In genomic region chr2:141899740-141900139, GRCh38 we compare ENCODE assay signal across 23 cellular contexts.
"Had no signal": no experiment of that assay in that cellular context is flagged by ENCODE, and none has a peak within 500 bp of the region (broad histone marks: within the 10 kb centered on the region; RNA-seq: fewer than 3 reads in every experiment).

No MANE protein-coding gene starts in this region.

- H3K4me1 Mint-ChIP-seq: central memory CD8-positive, alpha-beta T cell; immature natural killer cell; memory B cell; naive thymus-derived CD4-positive, alpha-beta T cell; stimulated activated naive CD8-positive, alpha-beta T cell treated with anti-CD3 and anti-CD28 coated beads, Interleukin-15, amount 100 ng/mL, for 72 hours had no signal

- H3K4me3 Mint-ChIP-seq: activated T-cell treated with anti-CD3 and anti-CD28 coated beads, Interleukin-2, amount 50 U/mL, for 4 hours; central memory CD8-positive, alpha-beta T cell; immature natural killer cell; memory B cell; naive thymus-derived CD4-positive, alpha-beta T cell; stimulated activated naive CD8-positive, alpha-beta T cell treated with anti-CD3 and anti-CD28 coated beads, Interleukin-15, amount 100 ng/mL, for 72 hours had no signal

- H3K27me3 Mint-ChIP-seq: central memory CD8-positive, alpha-beta T cell; memory B cell; naive thymus-derived CD4-positive, alpha-beta T cell; stimulated activated naive CD8-positive, alpha-beta T cell treated with anti-CD3 and anti-CD28 coated beads, Interleukin-15, amount 100 ng/mL, for 72 hours had no signal

- H3K27me3 ChIP-seq: ascending aorta, heart right ventricle, ovary, right lobe of liver, suprapubic skin, vagina had no signal

- H3K4me2 ChIP-seq: smooth muscle cell had no signal

- H3K4me1 ChIP-seq: ascending aorta, heart right ventricle, right lobe of liver, suprapubic skin, vagina had no signal

- H3K9me3 ChIP-seq: ascending aorta, heart right ventricle, mucosa of descending colon, ovary, right lobe of liver, suprapubic skin, vagina had no signal

- DNase-seq: activated CD4-positive, alpha-beta T cell treated with anti-CD3 and anti-CD28 coated beads, Interleukin-2, amount 50 U/mL, for 1 hour; activated CD4-positive, CD25-positive, alpha-beta regulatory T cell treated with anti-CD3 and anti-CD28 coated beads, Interleukin-2, amount 50 U/mL, for 72 hours; activated CD8-positive, alpha-beta memory T cell treated with anti-CD3 and anti-CD28 coated beads, Interleukin-2, amount 50 U/mL, for 4 hours; activated naive CD4-positive, alpha-beta T cell treated with anti-CD3 and anti-CD28 coated beads, Interleukin-2, amount 50 U/mL, for 16 hours; activated T-cell treated with anti-CD3 and anti-CD28 coated beads, Interleukin-2, amount 50 U/mL, for 4 hours; effector CD4-positive, alpha-beta T cell; heart right ventricle; immature natural killer cell; kidney glomerular epithelial cell; mucosa of descending colon; naive thymus-derived CD4-positive, alpha-beta T cell; ovary; right lobe of liver; stimulated activated CD4-positive, alpha-beta T cell treated with anti-CD3 and anti-CD28 coated beads, Interleukin-4, amount 100 ng/mL, for 1 hour; stimulated activated naive CD8-positive, alpha-beta T cell treated with anti-CD3 and anti-CD28 coated beads, Interleukin-15, amount 100 ng/mL, for 72 hours; trophoblast cell had no signal

- H3K36me3 Mint-ChIP-seq: immature natural killer cell; memory B cell; naive thymus-derived CD4-positive, alpha-beta T cell had no signal

- H3K27ac Mint-ChIP-seq: immature natural killer cell; memory B cell; naive thymus-derived CD4-positive, alpha-beta T cell; stimulated activated naive CD8-positive, alpha-beta T cell treated with anti-CD3 and anti-CD28 coated beads, Interleukin-15, amount 100 ng/mL, for 72 hours had no signal

- H3K9me3 Mint-ChIP-seq: memory B cell had no signal

- H3K27ac ChIP-seq: ascending aorta, heart right ventricle, ovary, right lobe of liver, suprapubic skin, vagina had no signal

- ATAC-seq: activated T-cell treated with anti-CD3 and anti-CD28 coated beads, Interleukin-2, amount 50 U/mL, for 4 hours; esophagus mucosa; heart right ventricle; mucosa of descending colon; naive thymus-derived CD4-positive, alpha-beta T cell; right lobe of liver; stimulated activated naive CD8-positive, alpha-beta T cell treated with anti-CD3 and anti-CD28 coated beads, Interleukin-15, amount 100 ng/mL, for 72 hours had no signal

- H3K36me3 ChIP-seq: ascending aorta, heart right ventricle, ovary, right lobe of liver, suprapubic skin, vagina had no signal

- H3K4me3 ChIP-seq: ascending aorta, heart right ventricle, mucosa of descending colon, ovary, right lobe of liver, smooth muscle cell, suprapubic skin, vagina had no signal
